Comparison of ENCODE assay signal across 21 cellular contexts in genomic region chr5:87909382-87909781, GRCh38.
DNase-seq lines count a peak whose midpoint lies in the region; ATAC-seq and TF ChIP-seq lines count a peak whose summit lies in the region.
"Had no signal": no experiment of that assay in that cellular context is flagged by ENCODE, and none has a peak within 500 bp of the region (broad histone marks: within the 10 kb centered on the region; RNA-seq: fewer than 3 reads in every experiment).

No MANE protein-coding gene starts in this region.

- no peak overlapping the region for H3K9ac ChIP-seq in iPS-18a (ENCODE audit: low read length)
- H3K9ac ChIP-seq: BLaER1 had no signal

- peaks cover 16% of the 10 kb centered on the region for H3K4me1 Mint-ChIP-seq in WTC11
- H3K4me1 Mint-ChIP-seq: T-cell had no signal

- no peaks in the 10 kb centered on the region for H3K27me3 ChIP-seq in iPS-18a (ENCODE audit: control insufficient read depth, insufficient read depth, low read length)
- H3K27me3 ChIP-seq in lower lobe of right lung (ENCODE audit: low read depth), result no peaks in the 10 kb centered on the region
- H3K27me3 ChIP-seq: BLaER1 had no signal

- no peaks in the 10 kb centered on the region for H3K27me3 Mint-ChIP-seq in WTC11 (ENCODE audit: low read depth)
- H3K27me3 Mint-ChIP-seq: CD4-positive, alpha-beta T cell; T-cell had no signal

- no peaks in the 10 kb centered on the region for H3K36me3 ChIP-seq in iPS-18a (ENCODE audit: control insufficient read depth, low read depth, low read length)
- H3K36me3 ChIP-seq in lower lobe of right lung, result no peaks in the 10 kb centered on the region
- H3K36me3 ChIP-seq: BLaER1 had no signal

- peaks cover 16% of the 10 kb centered on the region for H3K9me3 Mint-ChIP-seq in WTC11

- no peak for TF ChIP-seq CTCF in WTC11 (IDR thresholded peaks at IDR 0.05)
- no peak for TF ChIP-seq CTCF in lower lobe of right lung (IDR thresholded peaks at IDR 0.05)

- CTCF ChIA-PET in WTC11 (lab: Charles Lee), result interaction anchor here (1.4 kb wide), 1 partner anchor 10 kb away, joined by 5 read pairs; no protein-coding TSS in a partner anchor

- H3K9me3 ChIP-seq in iPS-18a (ENCODE audit: control insufficient read depth, low read depth, low read length), result no peaks in the 10 kb centered on the region
- H3K9me3 ChIP-seq in lower lobe of right lung, result peaks cover 6% of the 10 kb centered on the region
- H3K9me3 ChIP-seq: BLaER1 had no signal

- H3K27ac ChIP-seq in iPS-18a (ENCODE audit: low read length) (peak overlapping the region; percentile 49), lower lobe of right lung (no peak overlapping the region)
- H3K27ac ChIP-seq: 22Rv1, BLaER1 had no signal

- intact Hi-C loops in lower lobe of right lung (cut with DNase I), result no loop called here

- no peak overlapping the region for H3K27ac Mint-ChIP-seq in WTC11
- H3K27ac Mint-ChIP-seq: CD4-positive, alpha-beta T cell; T-cell had no signal

- H3K4me3 ChIP-seq in iPS-18a (ENCODE audit: low read length) (no peak overlapping the region), lower lobe of right lung (no peak overlapping the region)
- H3K4me3 ChIP-seq: BLaER1 had no signal

- H3K4me3 Mint-ChIP-seq in WTC11, result no peak overlapping the region
- H3K4me3 Mint-ChIP-seq: CD4-positive, alpha-beta T cell; T-cell had no signal

- peak; percentile 100 for ATAC-seq in WTC11
- no peak for ATAC-seq in lower lobe of right lung
- ATAC-seq in HG02623 (IDR thresholded peaks at IDR 0.05; ENCODE audit: unreplicated experiment), result no peak
- ATAC-seq: SK-N-SH treated with all-trans-retinoic acid at 6 μM for 48 hours, T-cell had no signal

- DNase-seq in DMS53 (lab: John Stamatoyannopoulos, UW) (peak; percentile 3), DMS53 treated with DMSO at 0.1 percent for 48 hours (lab: John Stamatoyannopoulos, UW; ENCODE audit: unreplicated experiment) (no peak), WTC11 (ENCODE audit: low spot score) (no peak), lower lobe of right lung (no peak), NCI-H2029 treated with DMSO at 0.1 percent for 48 hours (lab: John Stamatoyannopoulos, UW) (no peak)
- no peak for DNase-seq in activated naive CD4-positive, alpha-beta T cell treated with anti-CD3 and anti-CD28 coated beads, Interleukin-2, amount 50 U/mL, for 16 hours
- DNase-seq: ACHN; CD4-positive, alpha-beta T cell; COR-L47; HCEC 1CT; KG1; NCI-H1092 treated with DMSO at 0.1 percent for 48 hours; NCI-H2081; NCI-H2171 treated with DMSO at 0.1 percent for 48 hours; NCI-H524 treated with DMSO at 0.1 percent for 48 hours; T-cell had no signal

- peaks cover 14% of the 10 kb centered on the region for H3K4me1 ChIP-seq in iPS-18a (ENCODE audit: control insufficient read depth, low read depth, low read length)
- H3K4me1 ChIP-seq in lower lobe of right lung, result no peaks in the 10 kb centered on the region
- H3K4me1 ChIP-seq: BLaER1 had no signal

- H3K36me3 Mint-ChIP-seq in WTC11, result no peaks in the 10 kb centered on the region; the same call in 1 of the 2 replicates
- H3K36me3 Mint-ChIP-seq: T-cell had no signal

- POLR2A ChIA-PET in WTC11 (lab: Charles Lee), result no interaction called here

TF ChIP-seq in WTC11, 78 proteins besides CTCF, POLR2A, EP300 and RAD21:
- no peak for TF ChIP-seq MLX (CRISPR knock-in tag; IDR thresholded peaks at IDR 0.05)
- TF ChIP-seq ZNF317 (CRISPR knock-in tag; IDR thresholded peaks at IDR 0.05; ENCODE audit: borderline replicate concordance, low read depth), result no peak
- TF ChIP-seq ELF4 (CRISPR knock-in tag; IDR thresholded peaks at IDR 0.05; ENCODE audit: low read depth), result no peak
- TF ChIP-seq MXD4 (CRISPR knock-in tag; IDR thresholded peaks at IDR 0.05; ENCODE audit: borderline replicate concordance), result no peak
- TF ChIP-seq EMX1 (CRISPR knock-in tag; IDR thresholded peaks at IDR 0.05), result no peak
- no peak for TF ChIP-seq ZNF219 (CRISPR knock-in tag; IDR thresholded peaks at IDR 0.05; ENCODE audit: borderline replicate concordance)
- TF ChIP-seq ZMAT4 (CRISPR knock-in tag; IDR thresholded peaks at IDR 0.05), result no peak
- TF ChIP-seq NR1H2 (CRISPR knock-in tag; IDR thresholded peaks at IDR 0.05), result no peak
- no peak for TF ChIP-seq E2F1 (CRISPR knock-in tag; IDR thresholded peaks at IDR 0.05)
- no peak for TF ChIP-seq PRDM15 (CRISPR knock-in tag; IDR thresholded peaks at IDR 0.05)
- no peak for TF ChIP-seq NFE2L1 (CRISPR knock-in tag; IDR thresholded peaks at IDR 0.05)
- TF ChIP-seq JAZF1 (CRISPR knock-in tag; IDR thresholded peaks at IDR 0.05), result no peak
- TF ChIP-seq ZBTB21 (CRISPR knock-in tag; IDR thresholded peaks at IDR 0.05; ENCODE audit: borderline replicate concordance), result no peak
- no peak for TF ChIP-seq SMAD4 (CRISPR knock-in tag; IDR thresholded peaks at IDR 0.05)
- no peak for TF ChIP-seq IRF1 (CRISPR knock-in tag; IDR thresholded peaks at IDR 0.05)
